ENCODE assay signal across 1 cellular context in genomic region chr1:178408869-178409268, GRCh38.
A peak's percentile ranks its signal among the peaks of the same experiment; 100 is the strongest.
TF ChIP-seq lines count a peak whose summit lies in the region.

No MANE protein-coding gene starts in this region.

TF ChIP-seq in IMR-90, 13 proteins besides CTCF, POLR2A, EP300 and RAD21:
- 0 out of 2 replicates have a peak, but pooled peaks have one; percentile 30 for TF ChIP-seq CEBPB (IDR thresholded peaks at IDR 0.05; ENCODE audit: low read depth, low read length)
- TF ChIP-seq NFE2L2 (IDR thresholded peaks at IDR 0.05; ENCODE audit: low read depth, low read length) = no peak
